22 cellular contexts compared by ENCODE assay signal in the genomic region with DNA sequence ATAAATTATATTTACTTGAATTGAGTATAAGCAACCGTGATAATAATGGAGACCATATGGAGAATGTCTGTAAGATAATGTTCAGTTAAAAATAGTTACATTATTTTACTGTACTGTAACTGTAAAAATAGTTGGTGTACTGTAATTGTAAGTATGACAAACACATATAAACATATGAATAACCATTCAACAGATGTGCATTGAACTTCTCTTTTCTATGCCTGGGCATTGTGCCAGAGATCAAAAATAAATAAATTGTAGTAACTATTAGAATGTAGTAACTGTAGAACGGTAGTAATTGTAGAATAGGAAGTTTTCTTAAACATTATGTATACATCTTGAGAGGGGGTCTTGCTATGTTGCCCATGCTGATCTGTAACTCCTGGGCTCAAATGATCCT.
"Had no signal": no experiment of that assay in that cellular context is flagged by ENCODE, and none has a peak within 500 bp of the region (broad histone marks: within the 10 kb centered on the region; RNA-seq: fewer than 3 reads in every experiment).

No MANE protein-coding gene starts in this region.

- H3K4me1 ChIP-seq: colonic mucosa, pancreas, psoas muscle, right atrium auricular region, uterus had no signal

- H3K27me3 ChIP-seq: colonic mucosa, dorsolateral prefrontal cortex, esophagus muscularis mucosa, pancreas, right atrium auricular region, spleen, testis, uterus had no signal

- ATAC-seq: activated CD4-positive, alpha-beta T cell treated with anti-CD3 and anti-CD28 coated beads for 36 hours; activated T-cell treated with anti-CD3 and anti-CD28 coated beads, Interleukin-2, amount 50 U/mL, for 72 hours; effector memory CD8-positive, alpha-beta T cell; naive thymus-derived CD8-positive, alpha-beta T cell; pancreas; psoas muscle had no signal

- DNase-seq: activated B cell treated with CpG ODN at 0.5 μM for 24 hours; activated CD4-positive, alpha-beta T cell treated with anti-CD3 and anti-CD28 coated beads for 36 hours; activated CD4-positive, alpha-beta T cell treated with anti-CD3 and anti-CD28 coated beads, Interleukin-2, amount 50 U/mL, for 4 hours; activated effector memory CD4-positive, alpha-beta T cell treated with anti-CD3 and anti-CD28 coated beads, Interleukin-2, amount 50 U/mL, for 16 hours; activated naive CD4-positive, alpha-beta T cell treated with anti-CD3 and anti-CD28 coated beads, Interleukin-2, amount 10 ng/mL, durations not matched to agents 7 days and 5 days; activated T-cell treated with anti-CD3 and anti-CD28 coated beads, Interleukin-2, amount 50 U/mL, for 72 hours; amygdala; colonic mucosa; dorsolateral prefrontal cortex; effector memory CD8-positive, alpha-beta T cell; naive thymus-derived CD8-positive, alpha-beta T cell; pancreas; psoas muscle; spleen; stimulated activated CD4-positive, alpha-beta T cell treated with anti-CD3 and anti-CD28 coated beads, Interleukin-4, amount 100 ng/mL, for 1 hour; stimulated activated naive CD4-positive, alpha-beta T cell; testis; trophoblast cell; uterus had no signal

- H3K36me3 ChIP-seq: colonic mucosa, uterus had no signal

- H3K9me3 ChIP-seq: colonic mucosa, esophagus muscularis mucosa, pancreas, psoas muscle, right atrium auricular region, spleen, testis, uterus had no signal

- H3K27ac ChIP-seq: colonic mucosa, dorsolateral prefrontal cortex, esophagus muscularis mucosa, pancreas, psoas muscle, right atrium auricular region, spleen, testis had no signal

- H3K4me3 ChIP-seq: colonic mucosa, dorsolateral prefrontal cortex, esophagus muscularis mucosa, lung, pancreas, psoas muscle, right atrium auricular region, spleen, testis, uterus had no signal
